8 cellular contexts compared by ENCODE assay signal in the genomic region with DNA sequence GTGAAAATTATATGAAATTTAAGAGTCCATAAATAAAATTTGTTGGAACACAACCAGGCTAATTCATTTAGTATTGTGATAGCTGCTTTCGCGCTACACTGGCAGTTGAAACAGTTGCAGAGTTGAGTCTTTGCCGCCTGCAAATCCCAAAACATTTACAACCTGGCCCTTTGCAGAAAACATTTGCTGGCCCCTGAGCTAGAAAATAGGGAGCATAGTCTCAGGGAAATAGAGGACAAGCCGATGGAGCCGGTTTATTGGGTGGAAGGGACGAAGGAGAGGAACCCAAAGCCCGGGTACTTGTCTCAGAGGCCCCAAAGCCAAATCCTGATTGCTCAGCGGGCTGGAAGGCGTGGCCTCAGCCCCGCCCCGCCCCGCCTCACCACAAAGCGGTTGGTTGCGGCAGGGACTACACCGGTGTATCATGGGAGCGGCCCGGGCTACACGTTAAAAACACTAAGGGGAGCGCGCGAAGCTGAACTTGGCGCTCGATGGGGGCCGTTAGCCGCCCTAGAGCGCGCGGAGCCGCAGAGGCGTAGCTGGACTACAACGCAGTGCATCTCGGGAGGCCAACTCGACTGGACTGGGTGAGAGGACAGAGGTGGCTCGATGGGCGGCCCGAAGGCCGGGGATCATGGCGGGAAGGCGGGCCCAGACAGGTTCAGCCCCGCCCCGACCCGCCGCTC. TPM values are rescaled to one million over a fixed set of nuclear protein-coding genes. Genes with fewer than 3 reads are reported as not detected.
A peak's percentile ranks its signal among the peaks of the same experiment; 100 is the strongest.
DNase-seq lines count a peak whose midpoint lies in the region; ATAC-seq and TF ChIP-seq lines count a peak whose summit lies in the region.

No MANE protein-coding gene starts in this region.

- H3K27me3 ChIP-seq in dorsolateral prefrontal cortex, result no peaks in the 10 kb centered on the region
- no peaks in the 10 kb centered on the region for H3K27me3 ChIP-seq in right lobe of liver

- H3K9me3 ChIP-seq in right lobe of liver, result no peaks in the 10 kb centered on the region

- intact Hi-C loops in dorsolateral prefrontal cortex (cut with DNase I) (loop anchor here (5.0 kb wide), 1 partner anchor 42 kb away; a partner anchor contains a TSS), right lobe of liver (cut with DNase I) (no loop called here)

- H3K4me3 ChIP-seq in dorsolateral prefrontal cortex (peak overlapping the region; percentile 58 to 97 (median 84)), right lobe of liver (peak overlapping the region; percentile 86 to 96 (median 92))

- H3K27ac ChIP-seq in dorsolateral prefrontal cortex (peak overlapping the region; percentile 64 to 97 (median 90)), right lobe of liver (peak overlapping the region; percentile 67 to 75 (median 74))

- 17% methylated on average over 6 of the region's 43 CpGs for WGBS in right lobe of liver (ENCODE audit: insufficient coverage, low coverage, low lambda C conversion rate, missing lambda C conversion rate)

- H3K4me1 ChIP-seq in right lobe of liver, result peaks cover 0 to 11% (median 3%) of the 10 kb centered on the region in 4 donors

- ATAC-seq in GM19397 (IDR thresholded peaks at IDR 0.05; ENCODE audit: unreplicated experiment), result peak; percentile 76
- ATAC-seq in HG03565 (IDR thresholded peaks at IDR 0.05; ENCODE audit: unreplicated experiment), result peak; percentile 78
- peak; percentile 94 to 96 (median 94) for ATAC-seq in right lobe of liver

- TF ChIP-seq POLR2A in right lobe of liver (IDR thresholded peaks at IDR 0.05), result peak; percentile 30

- TF ChIP-seq CTCF in dorsolateral prefrontal cortex (IDR thresholded peaks at IDR 0.05 in 54 of 56, conservative IDR thresholded peaks at IDR 0.05 in 2 of 56; ENCODE audit: low read depth in 1 of 56, partially characterized antibody in 56 of 56) (peak in 26 of 56 donors; percentile 6 to 55 (median 28)), right lobe of liver (IDR thresholded peaks at IDR 0.05) (no peak)

- H3K36me3 ChIP-seq in right lobe of liver, result peaks cover 0 to 2% (median 0%) of the 10 kb centered on the region in 4 donors

- DNase-seq in CD1c-positive myeloid dendritic cell (ENCODE audit: extremely low spot score) (peak; percentile 91), NCI-H748 treated with DMSO at 0.1 percent for 48 hours (lab: John Stamatoyannopoulos, UW) (peak; percentile 90), dorsolateral prefrontal cortex (peak; percentile 76 to 94 (median 90)), right lobe of liver (peak; percentile 92 to 96 (median 96))
- peak; percentile 70 to 77 for DNase-seq in activated CD4-positive, alpha-beta T cell treated with anti-CD3 and anti-CD28 coated beads, Interleukin-2, amount 50 U/mL, for 4 hours
- peak; percentile 89 for DNase-seq in stimulated activated CD4-positive, alpha-beta T cell treated with anti-CD3 and anti-CD28 coated beads, Interleukin-4, amount 100 ng/mL, for 24 hours

RNA-seq across cellular contexts. Expression of a gene that starts 0.3 kb away (rescaled TPM):
- total RNA-seq in dorsolateral prefrontal cortex (10 to 100 TPM in 70 of 120 experiments, 1 to 10 TPM in 50; 6.7 to 14.9 (median 10.4) TPM), right lobe of liver (10 to 100 TPM in 2 of 6 experiments, 1 to 10 TPM in 4; 4.2 to 13.8 (median 5.8) TPM)

RNA-seq across cellular contexts. Expression of a gene that starts 13.4 kb away (rescaled TPM):
- total RNA-seq in dorsolateral prefrontal cortex (10 to 100 TPM; 24.6 to 49.9 (median 34.3) TPM), right lobe of liver (10 to 100 TPM in 1 of 6 experiments, 1 to 10 TPM in 5; 6.4 to 10.3 (median 8.7) TPM)

RNA-seq across cellular contexts. Expression of a gene that starts 17.7 kb away (rescaled TPM):
- total RNA-seq in dorsolateral prefrontal cortex (1 to 10 TPM in 114 of 120 experiments, under 1 TPM in 4, not detected in 2; 0.38 to 7.0 (median 2.4) TPM), right lobe of liver (1 to 10 TPM in 5 of 6 experiments, under 1 TPM in 1; 0.83 to 3.5 (median 1.4) TPM)

RNA-seq across cellular contexts. Expression of a gene that starts 26.7 kb away (rescaled TPM):
- 100 to 1,000 TPM in 115 of 120 experiments, 10 to 100 TPM in 5; 85.5 to 181 (median 131) TPM for total RNA-seq in dorsolateral prefrontal cortex
- total RNA-seq in right lobe of liver, result 10 to 100 TPM in 3 of 6 experiments, 1 to 10 TPM in 3; 7.3 to 26.2 (median 10.0) TPM

RNA-seq across cellular contexts. Expression of a gene that starts 43.2 kb away (rescaled TPM):
- total RNA-seq in dorsolateral prefrontal cortex, result 1 to 10 TPM; 1.3 to 8.1 (median 4.6) TPM
- total RNA-seq in right lobe of liver, result 1 to 10 TPM in 3 of 6 experiments, under 1 TPM in 3; 0.31 to 2.3 (median 1.0) TPM

Comparison
In these comparisons a context has a peak if more than half of its experiments do, and no peak if none do; other contexts are left out.
1. Peak in every context shown above with its lines: DNase-seq, ATAC-seq, H3K4me3 ChIP-seq and H3K27ac ChIP-seq.
2. intact Hi-C loops: an anchor here in dorsolateral prefrontal cortex (5.0 kb wide); none called in right lobe of liver.